Comparison of ENCODE assay signal across 29 cellular contexts in the genomic region with DNA sequence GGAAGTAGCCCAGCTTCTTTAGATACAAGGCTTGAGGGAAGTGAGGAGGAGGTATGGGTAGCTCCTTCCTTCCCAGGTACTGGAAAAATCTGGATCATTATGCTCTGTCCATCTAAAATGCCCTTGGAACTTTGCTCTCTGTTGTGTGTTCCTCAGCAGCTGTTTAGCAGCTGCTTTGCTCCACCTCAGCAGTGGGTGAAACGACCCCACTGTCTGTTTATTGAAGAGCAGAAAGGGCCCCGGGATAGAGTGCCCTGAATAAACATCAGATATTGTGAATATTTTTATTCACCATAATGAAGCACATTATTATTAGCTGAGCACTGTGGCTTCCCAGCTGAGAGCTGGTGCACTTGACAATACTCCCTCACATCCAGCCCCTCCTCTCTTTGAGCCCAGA.
"Had no signal": no experiment of that assay in that cellular context is flagged by ENCODE, and none has a peak within 500 bp of the region (broad histone marks: within the 10 kb centered on the region; RNA-seq: fewer than 3 reads in every experiment).

No MANE protein-coding gene starts in this region.

- H3K4me2 ChIP-seq: hepatocyte had no signal

- H3K4me1 Mint-ChIP-seq: activated CD4-positive, alpha-beta memory T cell treated with anti-CD3 and anti-CD28 coated beads, Interleukin-2, amount 10 ng/mL, durations not matched to agents 7 days and 5 days; activated CD4-positive, alpha-beta T cell treated with anti-CD3 and anti-CD28 coated beads, Interleukin-2, amount 10 ng/mL, durations not matched to agents 7 days and 5 days; activated T-helper 17 cell treated with anti-CD3 and anti-CD28 coated beads, Interleukin-2, amount 50 U/mL, for 72 hours; naive thymus-derived CD4-positive, alpha-beta T cell; T-helper 17 cell had no signal

- H3K27ac ChIP-seq: breast epithelium, epithelial cell of prostate, hepatocyte, prostate gland, testis, vagina had no signal

- H3K27me3 ChIP-seq: breast epithelium, hepatocyte, pancreas, testis, vagina had no signal

- ATAC-seq: activated T-cell treated with anti-CD3 and anti-CD28 coated beads, Interleukin-2, amount 50 U/mL, for 4 hours; activated T-helper 17 cell treated with anti-CD3 and anti-CD28 coated beads, Interleukin-2, amount 50 U/mL, for 72 hours; left colon; naive thymus-derived CD4-positive, alpha-beta T cell; T-helper 17 cell had no signal

- H3K4me3 ChIP-seq: breast epithelium, hepatocyte, pancreas, prostate gland, testis, vagina had no signal

- H3K4me1 ChIP-seq: prostate gland, testis had no signal

- H3K9me3 ChIP-seq: breast epithelium, pancreas, prostate gland, testis, vagina had no signal

- H3K4me3 Mint-ChIP-seq: activated CD4-positive, alpha-beta memory T cell treated with anti-CD3 and anti-CD28 coated beads, Interleukin-2, amount 10 ng/mL, durations not matched to agents 7 days and 5 days; activated CD4-positive, alpha-beta T cell treated with anti-CD3 and anti-CD28 coated beads, Interleukin-2, amount 10 ng/mL, durations not matched to agents 7 days and 5 days; activated T-cell treated with anti-CD3 and anti-CD28 coated beads, Interleukin-2, amount 50 U/mL, for 4 hours; activated T-helper 17 cell treated with anti-CD3 and anti-CD28 coated beads, Interleukin-2, amount 50 U/mL, for 72 hours; dendritic cell treated with granulocyte-macrophage colony-stimulating factor and Interleukin-4, amounts not matched to agents 40 ng/mL and 50 ng/mL, for 4 days; naive thymus-derived CD4-positive, alpha-beta T cell; neural crest cell; T-helper 17 cell; type B pancreatic cell had no signal

- H3K9me3 Mint-ChIP-seq: activated CD4-positive, alpha-beta memory T cell treated with anti-CD3 and anti-CD28 coated beads, Interleukin-2, amount 10 ng/mL, durations not matched to agents 7 days and 5 days; activated CD4-positive, alpha-beta T cell treated with anti-CD3 and anti-CD28 coated beads, Interleukin-2, amount 10 ng/mL, durations not matched to agents 7 days and 5 days; activated T-cell treated with anti-CD3 and anti-CD28 coated beads, Interleukin-2, amount 50 U/mL, for 4 hours; activated T-helper 17 cell treated with anti-CD3 and anti-CD28 coated beads, Interleukin-2, amount 50 U/mL, for 72 hours; dendritic cell treated with granulocyte-macrophage colony-stimulating factor and Interleukin-4, amounts not matched to agents 40 ng/mL and 50 ng/mL, for 4 days; neural crest cell had no signal

- H3K36me3 Mint-ChIP-seq: naive thymus-derived CD4-positive, alpha-beta T cell had no signal

- H2AFZ ChIP-seq: hepatocyte had no signal

- H3K27ac Mint-ChIP-seq: activated CD4-positive, alpha-beta memory T cell treated with anti-CD3 and anti-CD28 coated beads, Interleukin-2, amount 10 ng/mL, durations not matched to agents 7 days and 5 days; activated CD4-positive, alpha-beta T cell treated with anti-CD3 and anti-CD28 coated beads, Interleukin-2, amount 10 ng/mL, durations not matched to agents 7 days and 5 days; activated T-helper 17 cell treated with anti-CD3 and anti-CD28 coated beads, Interleukin-2, amount 50 U/mL, for 72 hours; dendritic cell treated with granulocyte-macrophage colony-stimulating factor and Interleukin-4, amounts not matched to agents 40 ng/mL and 50 ng/mL, for 4 days; naive thymus-derived CD4-positive, alpha-beta T cell; T-helper 17 cell had no signal

- H3K27me3 Mint-ChIP-seq: activated CD4-positive, alpha-beta memory T cell treated with anti-CD3 and anti-CD28 coated beads, Interleukin-2, amount 10 ng/mL, durations not matched to agents 7 days and 5 days; activated CD4-positive, alpha-beta T cell treated with anti-CD3 and anti-CD28 coated beads, Interleukin-2, amount 10 ng/mL, durations not matched to agents 7 days and 5 days; dendritic cell treated with granulocyte-macrophage colony-stimulating factor and Interleukin-4, amounts not matched to agents 40 ng/mL and 50 ng/mL, for 4 days; type B pancreatic cell had no signal

- H3K36me3 ChIP-seq: breast epithelium, prostate gland had no signal

- DNase-seq: activated CD4-positive, alpha-beta memory T cell treated with anti-CD3 and anti-CD28 coated beads, Interleukin-2, amount 10 ng/mL, durations not matched to agents 7 days and 5 days; activated CD4-positive, alpha-beta T cell treated with anti-CD3 and anti-CD28 coated beads for 1 hour; activated CD4-positive, alpha-beta T cell treated with anti-CD3 and anti-CD28 coated beads, Interleukin-2, amount 10 ng/mL, durations not matched to agents 7 days and 5 days; activated gamma-delta T cell treated with Interleukin-2 at 50 U/mL for 16 hours; activated naive CD4-positive, alpha-beta T cell treated with anti-CD3 and anti-CD28 coated beads, Interleukin-2, amount 50 U/mL, for 16 hours; activated T-cell treated with anti-CD3 and anti-CD28 coated beads, Interleukin-2, amount 50 U/mL, for 4 hours; amniotic stem cell; central memory CD4-positive, alpha-beta T cell; kidney; left colon; mammary epithelial cell; naive thymus-derived CD4-positive, alpha-beta T cell; nucleus accumbens; pancreas; stimulated activated CD4-positive, alpha-beta T cell treated with anti-CD3 and anti-CD28 coated beads, Interleukin-15, amount 100 ng/mL, for 24 hours; stimulated activated CD4-positive, alpha-beta T cell treated with anti-CD3 and anti-CD28 coated beads, Interleukin-2, amount 100 ng/mL, for 24 hours; stimulated activated naive CD4-positive, alpha-beta T cell; T-helper 17 cell; T1000; testis had no signal
